ENCODE assay signal across 18 cellular contexts in the genomic region with DNA sequence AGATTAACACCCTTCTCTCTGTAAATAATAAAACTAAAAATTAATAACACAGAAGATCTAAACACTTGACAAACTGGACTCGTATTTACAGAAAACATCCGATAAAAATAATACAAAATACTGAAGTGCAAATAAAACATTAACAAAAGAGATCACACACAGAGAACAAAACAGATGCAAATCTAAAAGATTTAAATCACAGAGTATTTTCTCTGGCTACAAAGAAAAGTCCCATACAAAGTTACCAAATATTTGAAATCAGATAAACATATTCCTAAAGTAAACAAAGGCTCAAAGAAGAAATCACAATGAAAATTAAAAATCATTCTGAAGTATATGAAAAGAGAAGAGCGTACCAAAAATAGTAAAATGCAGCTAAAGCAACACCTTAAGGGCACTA. TPM values are rescaled to one million over a fixed set of nuclear protein-coding genes. Genes with fewer than 3 reads are reported as not detected.
DNase-seq lines count a peak whose midpoint lies in the region; ATAC-seq and TF ChIP-seq lines count a peak whose summit lies in the region.
"Had no signal": no experiment of that assay in that cellular context is flagged by ENCODE, and none has a peak within 500 bp of the region (broad histone marks: within the 10 kb centered on the region; RNA-seq: fewer than 3 reads in every experiment).

No MANE protein-coding gene starts in this region.

- H3K27me3 Mint-ChIP-seq in Calu3 (ENCODE audit: unreplicated experiment): no peaks in the 10 kb centered on the region
- no peaks in the 10 kb centered on the region for H3K27me3 Mint-ChIP-seq in WTC11 (ENCODE audit: low read depth)
- no peaks in the 10 kb centered on the region for H3K27me3 Mint-ChIP-seq in memory B cell
- no peaks in the 10 kb centered on the region for H3K27me3 Mint-ChIP-seq in HFFc6 (ENCODE audit: insufficient read depth)
- H3K27me3 Mint-ChIP-seq: B cell; CD4-positive, alpha-beta memory T cell had no signal

- H3K9me3 Mint-ChIP-seq in Calu3 (ENCODE audit: low read depth, unreplicated experiment): no peaks in the 10 kb centered on the region
- no peaks in the 10 kb centered on the region for H3K9me3 Mint-ChIP-seq in WTC11
- H3K9me3 Mint-ChIP-seq in memory B cell: no peaks in the 10 kb centered on the region
- no peaks in the 10 kb centered on the region for H3K9me3 Mint-ChIP-seq in HFFc6
- H3K9me3 Mint-ChIP-seq: CD4-positive, alpha-beta memory T cell had no signal

- H3K27ac Mint-ChIP-seq in Calu3 (ENCODE audit: unreplicated experiment) (peak overlapping the region; percentile 2), WTC11 (peak overlapping the region; percentile 65), memory B cell (peak overlapping the region; percentile 21), HFFc6 (no peak overlapping the region)
- H3K27ac Mint-ChIP-seq: B cell had no signal

- no peak for ATAC-seq in WTC11
- ATAC-seq in memory B cell (ENCODE audit: low read depth): no peak
- ATAC-seq in HG02870 (IDR thresholded peaks at IDR 0.05; ENCODE audit: unreplicated experiment): no peak
- ATAC-seq: K562 had no signal

- H3K27ac ChIP-seq in 22Rv1: peak overlapping the region; percentile 5; the same call in 1 of the 2 replicates
- H3K27ac ChIP-seq: HL-60 had no signal

- H3K36me3 Mint-ChIP-seq in Calu3 (ENCODE audit: insufficient read depth, unreplicated experiment) (peaks cover 10% of the 10 kb centered on the region), WTC11 (no peaks in the 10 kb centered on the region), memory B cell (no peaks in the 10 kb centered on the region), HFFc6 (ENCODE audit: low read depth) (peaks cover 4% of the 10 kb centered on the region; the same call in 1 of the 2 replicates)

- H3K4me3 Mint-ChIP-seq in Calu3 (ENCODE audit: low read depth, unreplicated experiment): no peak overlapping the region
- peak overlapping the region; percentile 26 for H3K4me3 Mint-ChIP-seq in WTC11
- no peak overlapping the region for H3K4me3 Mint-ChIP-seq in memory B cell
- no peak overlapping the region for H3K4me3 Mint-ChIP-seq in HFFc6
- H3K4me3 Mint-ChIP-seq: B cell had no signal

- BruUV-seq in Calu3 (replicated peaks; lab: Mats Ljungman, UMichigan): no TSS peak

- DNase-seq in Calu3: no peak
- DNase-seq in WTC11 (ENCODE audit: low spot score): no peak
- DNase-seq in memory B cell (ENCODE audit: low spot score in 2 of 2): no peak
- DNase-seq in A172 (ENCODE audit: low spot score): no peak
- DNase-seq in superior temporal gyrus (ENCODE audit: extremely low spot score): no peak
- DNase-seq in HFFc6: no peak
- DNase-seq: CD4-positive, alpha-beta memory T cell; DMS79; HCEC 1CT; NCI-H1048; NCI-H146; NCI-H2081; NCI-H748 treated with DMSO at 0.1 percent for 48 hours had no signal

- CTCF ChIA-PET in Calu3 (lab: Charles Lee): no interaction called here
- CTCF ChIA-PET in WTC11 (lab: Charles Lee): no interaction called here

- peaks cover 36% of the 10 kb centered on the region for H3K4me1 Mint-ChIP-seq in Calu3 (ENCODE audit: low read depth, unreplicated experiment)
- peaks cover 75% of the 10 kb centered on the region for H3K4me1 Mint-ChIP-seq in WTC11
- H3K4me1 Mint-ChIP-seq in memory B cell: peaks cover 38% of the 10 kb centered on the region
- H3K4me1 Mint-ChIP-seq in HFFc6 (ENCODE audit: low read depth): peaks cover 33% of the 10 kb centered on the region

- TF ChIP-seq CTCF in 22Rv1 (IDR thresholded peaks at IDR 0.05) (no peak), Calu3 (IDR thresholded peaks at IDR 0.05; ENCODE audit: unreplicated experiment) (no peak), WTC11 (IDR thresholded peaks at IDR 0.05) (no peak), HFFc6 (IDR thresholded peaks at IDR 0.05) (no peak)

- intact Hi-C loops in Calu3 (cut with micrococcal nuclease; ENCODE audit: unreplicated experiment): no loop called here

- POLR2A ChIA-PET in WTC11 (lab: Charles Lee): interaction anchor here (0.5 kb wide), 1 partner anchor 8 kb away, joined by 3 read pairs; no protein-coding TSS in a partner anchor

TF ChIP-seq in WTC11, 78 proteins besides CTCF, POLR2A, EP300 and RAD21 (continues in another document):
- TF ChIP-seq, protein P1, sequence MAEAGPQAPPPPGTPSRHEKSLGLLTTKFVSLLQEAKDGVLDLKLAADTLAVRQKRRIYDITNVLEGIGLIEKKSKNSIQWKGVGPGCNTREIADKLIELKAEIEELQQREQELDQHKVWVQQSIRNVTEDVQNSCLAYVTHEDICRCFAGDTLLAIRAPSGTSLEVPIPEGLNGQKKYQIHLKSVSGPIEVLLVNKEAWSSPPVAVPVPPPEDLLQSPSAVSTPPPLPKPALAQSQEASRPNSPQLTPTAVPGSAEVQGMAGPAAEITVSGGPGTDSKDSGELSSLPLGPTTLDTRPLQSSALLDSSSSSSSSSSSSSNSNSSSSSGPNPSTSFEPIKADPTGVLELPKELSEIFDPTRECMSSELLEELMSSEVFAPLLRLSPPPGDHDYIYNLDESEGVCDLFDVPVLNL (CRISPR knock-in tag; IDR thresholded peaks at IDR 0.05; ENCODE audit: borderline replicate concordance, low read depth): no peak
- TF ChIP-seq ZNF121 (CRISPR knock-in tag; IDR thresholded peaks at IDR 0.05) (no peak), KAT7 (CRISPR knock-in tag; IDR thresholded peaks at IDR 0.05; ENCODE audit: borderline replicate concordance) (no peak), ZMAT4 (CRISPR knock-in tag; IDR thresholded peaks at IDR 0.05) (no peak), AFF4 (CRISPR knock-in tag; IDR thresholded peaks at IDR 0.05; ENCODE audit: borderline replicate concordance) (no peak), ZNF423 (CRISPR knock-in tag; IDR thresholded peaks at IDR 0.05) (no peak), FOXP1 (CRISPR knock-in tag; IDR thresholded peaks at IDR 0.05; ENCODE audit: borderline replicate concordance) (no peak)
- TF ChIP-seq, protein P2, sequence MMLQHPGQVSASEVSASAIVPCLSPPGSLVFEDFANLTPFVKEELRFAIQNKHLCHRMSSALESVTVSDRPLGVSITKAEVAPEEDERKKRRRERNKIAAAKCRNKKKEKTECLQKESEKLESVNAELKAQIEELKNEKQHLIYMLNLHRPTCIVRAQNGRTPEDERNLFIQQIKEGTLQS (CRISPR knock-in tag; conservative IDR thresholded peaks at IDR 0.05): no peak
- TF ChIP-seq, protein P3, sequence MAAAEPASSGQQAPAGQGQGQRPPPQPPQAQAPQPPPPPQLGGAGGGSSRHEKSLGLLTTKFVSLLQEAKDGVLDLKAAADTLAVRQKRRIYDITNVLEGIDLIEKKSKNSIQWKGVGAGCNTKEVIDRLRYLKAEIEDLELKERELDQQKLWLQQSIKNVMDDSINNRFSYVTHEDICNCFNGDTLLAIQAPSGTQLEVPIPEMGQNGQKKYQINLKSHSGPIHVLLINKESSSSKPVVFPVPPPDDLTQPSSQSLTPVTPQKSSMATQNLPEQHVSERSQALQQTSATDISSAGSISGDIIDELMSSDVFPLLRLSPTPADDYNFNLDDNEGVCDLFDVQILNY (CRISPR knock-in tag; IDR thresholded peaks at IDR 0.05): no peak
- TF ChIP-seq, protein P4, sequence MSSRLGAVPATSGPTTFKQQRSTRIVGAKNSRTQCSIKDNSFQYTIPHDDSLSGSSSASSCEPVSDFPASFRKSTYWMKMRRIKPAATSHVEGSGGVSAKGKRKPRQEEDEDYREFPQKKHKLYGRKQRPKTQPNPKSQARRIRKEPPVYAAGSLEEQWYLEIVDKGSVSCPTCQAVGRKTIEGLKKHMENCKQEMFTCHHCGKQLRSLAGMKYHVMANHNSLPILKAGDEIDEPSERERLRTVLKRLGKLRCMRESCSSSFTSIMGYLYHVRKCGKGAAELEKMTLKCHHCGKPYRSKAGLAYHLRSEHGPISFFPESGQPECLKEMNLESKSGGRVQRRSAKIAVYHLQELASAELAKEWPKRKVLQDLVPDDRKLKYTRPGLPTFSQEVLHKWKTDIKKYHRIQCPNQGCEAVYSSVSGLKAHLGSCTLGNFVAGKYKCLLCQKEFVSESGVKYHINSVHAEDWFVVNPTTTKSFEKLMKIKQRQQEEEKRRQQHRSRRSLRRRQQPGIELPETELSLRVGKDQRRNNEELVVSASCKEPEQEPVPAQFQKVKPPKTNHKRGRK (CRISPR knock-in tag; IDR thresholded peaks at IDR 0.05; ENCODE audit: borderline replicate concordance): no peak

RNA-seq across cellular contexts. Expression of gene TBL1XR1, which starts 42.5 kb away (rescaled TPM):
- total RNA-seq in Calu3 (2022) (199 and 206 TPM in 2 replicates), WTC11 (2021) (133 to 148 TPM (median 139 TPM) in 3 replicates)
- total RNA-seq in A172 (2014; rRNA removed; shearing (Covaris generic)): 85.4 and 88.3 TPM in 2 replicates
- total RNA-seq in HFFc6 (2021; fragmentation: NEBNext Ultra II Directional; extraction: Animal tissue kit (Norgen Biotek cat#: 25700)): 100 to 1,000 TPM in 5 of 6 experiments, 10 to 100 TPM in 1; 89.5 to 131 (median 114) TPM
